In the genomic region with DNA sequence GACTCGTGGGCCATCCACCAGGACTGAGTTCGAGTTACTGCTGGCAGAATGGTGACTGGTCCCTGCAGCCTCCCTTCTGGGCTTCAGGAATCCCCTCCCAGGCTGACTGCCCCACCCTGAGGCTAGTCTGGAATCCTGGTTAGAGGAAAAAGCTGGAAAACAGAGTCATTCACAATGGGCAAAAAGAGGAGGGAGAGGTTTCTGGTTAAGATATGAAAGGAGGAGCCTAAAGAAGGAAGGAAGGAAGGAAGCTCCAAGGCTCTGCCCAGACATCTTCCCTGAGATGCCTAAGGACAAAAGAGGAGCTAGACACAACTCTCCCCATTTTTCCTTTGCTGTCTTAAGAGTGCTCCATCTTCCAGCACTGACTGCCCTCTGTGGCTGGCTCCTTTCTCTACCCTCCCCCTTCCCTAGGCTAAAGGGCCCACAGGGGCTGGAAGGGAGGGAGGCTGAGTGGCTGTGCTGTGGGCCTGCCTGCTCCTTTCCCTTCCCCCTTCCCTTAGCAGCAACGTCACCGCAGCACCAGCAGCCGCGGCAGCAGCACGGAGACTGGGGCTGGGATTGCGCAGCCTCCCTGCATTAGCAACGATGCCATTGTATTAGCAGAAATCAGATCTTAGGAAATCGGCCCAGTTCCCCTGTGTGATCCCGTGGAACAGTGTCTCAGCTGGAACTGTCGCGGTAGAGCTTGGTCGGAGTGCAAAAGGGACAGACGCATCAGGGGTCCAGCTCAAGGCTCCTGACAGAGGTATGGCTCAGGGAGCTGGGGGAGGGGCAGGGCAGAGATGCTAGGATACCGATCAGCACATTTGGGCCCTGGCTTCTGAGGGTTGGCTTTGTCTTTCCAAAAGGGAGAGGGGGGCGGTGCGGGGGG, we compare ENCODE assay signal across 8 cellular contexts. TPM values are rescaled to one million over a fixed set of nuclear protein-coding genes. Genes with fewer than 3 reads are reported as not detected.
DNase-seq lines count a peak whose midpoint lies in the region; ATAC-seq and TF ChIP-seq lines count a peak whose summit lies in the region.

No MANE protein-coding gene starts in this region.

- peak; percentile 77 for DNase-seq in ELR (ENCODE audit: low read depth)
- no peak for DNase-seq in astrocyte of the cerebellum (ENCODE audit: low read depth)
- DNase-seq in hippocampal formation (lab: John Stamatoyannopoulos, UW), result peak; percentile 82 to 88
- peak; percentile 53 for DNase-seq in pulmonary artery endothelial cell (ENCODE audit: low read depth, low spot score)
- no peak for DNase-seq in HuH-7.5 (ENCODE audit: low spot score)
- no peak for DNase-seq in activated CD4-positive, alpha-beta memory T cell treated with anti-CD3 and anti-CD28 coated beads for 36 hours
- DNase-seq in NCI-H446 (lab: John Stamatoyannopoulos, UW), result no peak

- POLR2A ChIA-PET in activated CD4-positive, alpha-beta memory T cell treated with anti-CD3 and anti-CD28 coated beads for 36 hours (lab: Charles Lee), result no interaction called here

- intact Hi-C loops in activated CD4-positive, alpha-beta memory T cell treated with anti-CD3 and anti-CD28 coated beads for 36 hours (cut with micrococcal nuclease), result no loop called here

- no peak overlapping the region for H3K27ac Mint-ChIP-seq in activated CD4-positive, alpha-beta memory T cell treated with anti-CD3 and anti-CD28 coated beads for 36 hours

- no peaks in the 10 kb centered on the region for H3K9me3 Mint-ChIP-seq in activated CD4-positive, alpha-beta memory T cell treated with anti-CD3 and anti-CD28 coated beads for 36 hours

- H3K4me1 Mint-ChIP-seq in activated CD4-positive, alpha-beta memory T cell treated with anti-CD3 and anti-CD28 coated beads for 36 hours (ENCODE audit: low read depth), result no peaks in the 10 kb centered on the region

- no peak for ATAC-seq in HG02623 (IDR thresholded peaks at IDR 0.05; ENCODE audit: unreplicated experiment)

- H3K36me3 Mint-ChIP-seq in activated CD4-positive, alpha-beta memory T cell treated with anti-CD3 and anti-CD28 coated beads for 36 hours, result no peaks in the 10 kb centered on the region

- no peak for TF ChIP-seq CTCF in astrocyte of the cerebellum (IDR thresholded peaks at IDR 0.05; ENCODE audit: low read depth, low read length, missing control alignments)

- H3K4me3 Mint-ChIP-seq in activated CD4-positive, alpha-beta memory T cell treated with anti-CD3 and anti-CD28 coated beads for 36 hours, result no peak overlapping the region

- peaks cover 18% of the 10 kb centered on the region for H3K27me3 Mint-ChIP-seq in activated CD4-positive, alpha-beta memory T cell treated with anti-CD3 and anti-CD28 coated beads for 36 hours

- in situ Hi-C loops in astrocyte of the cerebellum (cut with HindIII; ENCODE audit: low sequenced_read_pairs), result no loop called here

- CTCF ChIA-PET in activated CD4-positive, alpha-beta memory T cell treated with anti-CD3 and anti-CD28 coated beads for 36 hours (lab: Charles Lee), result interaction anchor here (1.1 kb wide), 1 partner anchor 15 kb away, joined by 4 read pairs; no protein-coding TSS in a partner anchor

- peak overlapping the region; percentile 50 for H3K4me3 ChIP-seq in astrocyte of the cerebellum (ENCODE audit: low read depth, low read length)

RNA-seq across cellular contexts. Expression of a gene that starts 48.7 kb away (rescaled TPM):
- total RNA-seq in pulmonary artery endothelial cell, result 16.7 and 21.3 TPM in 2 replicates
- 1 to 10 TPM; 2.7 to 3.0 TPM for total RNA-seq in activated CD4-positive, alpha-beta memory T cell treated with anti-CD3 and anti-CD28 coated beads for 36 hours

Comparison
In these comparisons a context has a peak if more than half of its experiments do, and no peak if none do; other contexts are left out.
1. DNase-seq: peak in ELR (single experiment), hippocampal formation (2 of 2) and pulmonary artery endothelial cell (single experiment); none in astrocyte of the cerebellum (single experiment), HuH-7.5 (single experiment), activated CD4-positive, alpha-beta memory T cell treated with anti-CD3 and anti-CD28 coated beads for 36 hours (single experiment) and NCI-H446 (0 of 2).